38 cellular contexts compared by ENCODE assay signal in the genomic region with DNA sequence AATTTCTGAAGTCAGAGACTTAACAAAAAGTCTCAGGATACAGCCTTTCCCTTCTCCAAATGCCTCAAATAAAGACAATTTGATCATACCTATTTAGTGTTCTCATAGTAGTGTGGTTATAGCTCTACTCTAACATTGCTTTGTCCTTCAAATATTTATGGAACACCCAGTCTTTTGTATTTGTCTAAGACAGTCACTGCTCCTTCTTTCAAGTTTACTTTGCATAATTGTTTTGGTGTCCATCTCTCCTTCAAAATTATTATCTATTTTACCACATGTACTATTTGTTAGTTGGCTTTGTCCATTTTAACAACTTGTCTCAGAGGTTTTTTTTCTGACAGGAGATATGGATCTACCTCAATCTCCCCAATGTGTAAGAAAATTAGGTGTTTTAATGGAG.
"Had no signal": no experiment of that assay in that cellular context is flagged by ENCODE, and none has a peak within 500 bp of the region (broad histone marks: within the 10 kb centered on the region; RNA-seq: fewer than 3 reads in every experiment).

No MANE protein-coding gene starts in this region.

- H3K4me3 Mint-ChIP-seq: activated naive CD4-positive, alpha-beta T cell treated with anti-CD3 and anti-CD28 coated beads for 36 hours; activated naive CD4-positive, alpha-beta T cell treated with anti-CD3 and anti-CD28 coated beads, Interleukin-2, amount 10 ng/mL, durations not matched to agents 7 days and 5 days; activated naive CD4-positive, alpha-beta T cell treated with anti-CD3 and anti-CD28 coated beads, Interleukin-2, amount 50 U/mL, for 24 hours; activated naive CD8-positive, alpha-beta T cell; activated naive CD8-positive, alpha-beta T cell treated with anti-CD3 and anti-CD28 coated beads for 36 hours; activated naive CD8-positive, alpha-beta T cell treated with anti-CD3 and anti-CD28 coated beads, Interleukin-2, amount 10 ng/mL, durations not matched to agents 7 days and 5 days; activated naive CD8-positive, alpha-beta T cell treated with anti-CD3 and anti-CD28 coated beads, Interleukin-2, amount 50 U/mL, for 24 hours; activated T-cell treated with anti-CD3 and anti-CD28 coated beads, Interleukin-2, amount 50 U/mL, for 24 hours; activated T-cell treated with anti-CD3 and anti-CD28 coated beads, Interleukin-2, amount 50 U/mL, for 4 hours; activated T-cell treated with anti-CD3 and anti-CD28 coated beads, Interleukin-2, amount 50 U/mL, for 72 hours; activated T-helper 1 cell treated with anti-CD3 and anti-CD28 coated beads, Interleukin-12 subunit alpha, Interleukin-12 subunit beta, Interleukin-2, Interleukin-4 antibody, amounts not matched to agents 30 ng/mL and 10 ng/mL and 1 ng/mL, durations not matched to agents 14 hours and 24 hours and 36 hours; activated T-helper 17 cell treated with anti-CD3 and anti-CD28 coated beads, Interleukin-2, amount 50 U/mL, for 72 hours; brain; central memory CD8-positive, alpha-beta T cell had no signal

- H3K4me1 Mint-ChIP-seq: activated naive CD4-positive, alpha-beta T cell treated with anti-CD3 and anti-CD28 coated beads, Interleukin-2, amount 10 ng/mL, durations not matched to agents 7 days and 5 days; activated naive CD4-positive, alpha-beta T cell treated with anti-CD3 and anti-CD28 coated beads, Interleukin-2, amount 50 U/mL, for 24 hours; activated naive CD8-positive, alpha-beta T cell treated with anti-CD3 and anti-CD28 coated beads for 36 hours; activated naive CD8-positive, alpha-beta T cell treated with anti-CD3 and anti-CD28 coated beads, Interleukin-2, amount 10 ng/mL, durations not matched to agents 7 days and 5 days; activated naive CD8-positive, alpha-beta T cell treated with anti-CD3 and anti-CD28 coated beads, Interleukin-2, amount 50 U/mL, for 24 hours; activated T-helper 17 cell treated with anti-CD3 and anti-CD28 coated beads, Interleukin-2, amount 50 U/mL, for 72 hours; brain; central memory CD8-positive, alpha-beta T cell had no signal

- H3K4me3 ChIP-seq: adrenal gland, ascending aorta, body of pancreas, breast epithelium, cardiac muscle cell had no signal

- H3K9me3 Mint-ChIP-seq: activated naive CD4-positive, alpha-beta T cell treated with anti-CD3 and anti-CD28 coated beads for 36 hours; activated naive CD4-positive, alpha-beta T cell treated with anti-CD3 and anti-CD28 coated beads, Interleukin-2, amount 10 ng/mL, durations not matched to agents 7 days and 5 days; activated naive CD4-positive, alpha-beta T cell treated with anti-CD3 and anti-CD28 coated beads, Interleukin-2, amount 50 U/mL, for 24 hours; activated naive CD4-positive, alpha-beta T cell treated with anti-CD3 and anti-CD28 coated beads, Interleukin-2, amount 50 U/mL, for 72 hours; activated naive CD8-positive, alpha-beta T cell treated with anti-CD3 and anti-CD28 coated beads for 36 hours; activated naive CD8-positive, alpha-beta T cell treated with anti-CD3 and anti-CD28 coated beads, Interleukin-2, amount 10 ng/mL, durations not matched to agents 7 days and 5 days; activated naive CD8-positive, alpha-beta T cell treated with anti-CD3 and anti-CD28 coated beads, Interleukin-2, amount 50 U/mL, for 24 hours; activated T-cell treated with anti-CD3 and anti-CD28 coated beads, Interleukin-2, amount 50 U/mL, for 24 hours; activated T-cell treated with anti-CD3 and anti-CD28 coated beads, Interleukin-2, amount 50 U/mL, for 4 hours; activated T-cell treated with anti-CD3 and anti-CD28 coated beads, Interleukin-2, amount 50 U/mL, for 72 hours; activated T-helper 1 cell treated with anti-CD3 and anti-CD28 coated beads, Interleukin-12 subunit alpha, Interleukin-12 subunit beta, Interleukin-2, Interleukin-4 antibody, amounts not matched to agents 30 ng/mL and 10 ng/mL and 1 ng/mL, durations not matched to agents 14 hours and 24 hours and 36 hours; activated T-helper 17 cell treated with anti-CD3 and anti-CD28 coated beads, Interleukin-2, amount 50 U/mL, for 72 hours; activated T-helper 2 cell treated with anti-CD3 and anti-CD28 coated beads, Interferon-gamma antibody, Interleukin-2, Interleukin-4, amounts not matched to agents 10 μg/mL and 5 μg/mL and 100 μg/mL, durations not matched to agents 14 hours and 24 hours and 36 hours; brain had no signal

- H3K36me3 Mint-ChIP-seq: activated naive CD4-positive, alpha-beta T cell treated with anti-CD3 and anti-CD28 coated beads, Interleukin-2, amount 10 ng/mL, durations not matched to agents 7 days and 5 days; activated naive CD4-positive, alpha-beta T cell treated with anti-CD3 and anti-CD28 coated beads, Interleukin-2, amount 50 U/mL, for 24 hours; activated naive CD4-positive, alpha-beta T cell treated with anti-CD3 and anti-CD28 coated beads, Interleukin-2, amount 50 U/mL, for 72 hours; activated naive CD8-positive, alpha-beta T cell; activated naive CD8-positive, alpha-beta T cell treated with anti-CD3 and anti-CD28 coated beads for 36 hours; activated naive CD8-positive, alpha-beta T cell treated with anti-CD3 and anti-CD28 coated beads, Interleukin-2, amount 10 ng/mL, durations not matched to agents 7 days and 5 days; brain had no signal

- DNase-seq: activated effector memory CD4-positive, alpha-beta T cell treated with anti-CD3 and anti-CD28 coated beads, Interleukin-2, amount 50 U/mL, for 16 hours; activated effector memory CD4-positive, alpha-beta T cell treated with Interleukin-2 at 50 U/mL for 16 hours; activated gamma-delta T cell; activated gamma-delta T cell treated with Interleukin-2 at 50 U/mL for 16 hours; activated naive CD4-positive, alpha-beta T cell; activated naive CD4-positive, alpha-beta T cell treated with anti-CD3 and anti-CD28 coated beads for 36 hours; activated naive CD4-positive, alpha-beta T cell treated with anti-CD3 and anti-CD28 coated beads, Interleukin-2, amount 10 ng/mL, durations not matched to agents 7 days and 5 days; activated naive CD4-positive, alpha-beta T cell treated with anti-CD3 and anti-CD28 coated beads, Interleukin-2, amount 50 U/mL, for 16 hours; activated naive CD4-positive, alpha-beta T cell treated with Interleukin-2 at 50 U/mL for 16 hours; activated naive CD8-positive, alpha-beta T cell treated with anti-CD3 and anti-CD28 coated beads for 36 hours; activated naive CD8-positive, alpha-beta T cell treated with anti-CD3 and anti-CD28 coated beads, Interleukin-2, amount 10 ng/mL, durations not matched to agents 7 days and 5 days; activated naive CD8-positive, alpha-beta T cell treated with anti-CD3 and anti-CD28 coated beads, Interleukin-2, amount 50 U/mL, for 24 hours; activated T-cell treated with anti-CD3 and anti-CD28 coated beads, Interleukin-2, amount 50 U/mL, for 1 hour; activated T-cell treated with anti-CD3 and anti-CD28 coated beads, Interleukin-2, amount 50 U/mL, for 24 hours; activated T-cell treated with anti-CD3 and anti-CD28 coated beads, Interleukin-2, amount 50 U/mL, for 4 hours; activated T-cell treated with anti-CD3 and anti-CD28 coated beads, Interleukin-2, amount 50 U/mL, for 48 hours; activated T-cell treated with anti-CD3 and anti-CD28 coated beads, Interleukin-2, amount 50 U/mL, for 72 hours; adrenal gland; amniotic stem cell; amygdala; anterior cingulate cortex; aorta; body of pancreas; brain microvascular endothelial cell; caudate nucleus; central memory CD4-positive, alpha-beta T cell; cerebellar nuclear complex had no signal

- H3K27me3 Mint-ChIP-seq: activated naive CD4-positive, alpha-beta T cell treated with anti-CD3 and anti-CD28 coated beads, Interleukin-2, amount 10 ng/mL, durations not matched to agents 7 days and 5 days; activated naive CD4-positive, alpha-beta T cell treated with anti-CD3 and anti-CD28 coated beads, Interleukin-2, amount 50 U/mL, for 24 hours; activated naive CD8-positive, alpha-beta T cell treated with anti-CD3 and anti-CD28 coated beads for 36 hours; activated naive CD8-positive, alpha-beta T cell treated with anti-CD3 and anti-CD28 coated beads, Interleukin-2, amount 10 ng/mL, durations not matched to agents 7 days and 5 days; brain; central memory CD8-positive, alpha-beta T cell had no signal

- ATAC-seq: activated naive CD4-positive, alpha-beta T cell treated with anti-CD3 and anti-CD28 coated beads, Interleukin-2, amount 50 U/mL, for 72 hours; activated naive CD8-positive, alpha-beta T cell treated with anti-CD3 and anti-CD28 coated beads, Interleukin-2, amount 50 U/mL, for 24 hours; activated T-cell treated with anti-CD3 and anti-CD28 coated beads, Interleukin-2, amount 50 U/mL, for 4 hours; activated T-cell treated with anti-CD3 and anti-CD28 coated beads, Interleukin-2, amount 50 U/mL, for 72 hours; activated T-helper 17 cell treated with anti-CD3 and anti-CD28 coated beads, Interleukin-2, amount 50 U/mL, for 72 hours; body of pancreas had no signal

- H3K27ac Mint-ChIP-seq: activated naive CD4-positive, alpha-beta T cell treated with anti-CD3 and anti-CD28 coated beads for 36 hours; activated naive CD4-positive, alpha-beta T cell treated with anti-CD3 and anti-CD28 coated beads, Interleukin-2, amount 10 ng/mL, durations not matched to agents 7 days and 5 days; activated naive CD4-positive, alpha-beta T cell treated with anti-CD3 and anti-CD28 coated beads, Interleukin-2, amount 50 U/mL, for 24 hours; activated naive CD4-positive, alpha-beta T cell treated with anti-CD3 and anti-CD28 coated beads, Interleukin-2, amount 50 U/mL, for 72 hours; activated naive CD8-positive, alpha-beta T cell; activated naive CD8-positive, alpha-beta T cell treated with anti-CD3 and anti-CD28 coated beads for 36 hours; activated naive CD8-positive, alpha-beta T cell treated with anti-CD3 and anti-CD28 coated beads, Interleukin-2, amount 10 ng/mL, durations not matched to agents 7 days and 5 days; activated naive CD8-positive, alpha-beta T cell treated with anti-CD3 and anti-CD28 coated beads, Interleukin-2, amount 50 U/mL, for 24 hours; activated T-cell treated with anti-CD3 and anti-CD28 coated beads, Interleukin-2, amount 50 U/mL, for 24 hours; activated T-cell treated with anti-CD3 and anti-CD28 coated beads, Interleukin-2, amount 50 U/mL, for 72 hours; activated T-helper 1 cell treated with anti-CD3 and anti-CD28 coated beads, Interleukin-12 subunit alpha, Interleukin-12 subunit beta, Interleukin-2, Interleukin-4 antibody, amounts not matched to agents 30 ng/mL and 10 ng/mL and 1 ng/mL, durations not matched to agents 14 hours and 24 hours and 36 hours; activated T-helper 17 cell treated with anti-CD3 and anti-CD28 coated beads, Interleukin-2, amount 50 U/mL, for 72 hours; activated T-helper 2 cell treated with anti-CD3 and anti-CD28 coated beads, Interferon-gamma antibody, Interleukin-2, Interleukin-4, amounts not matched to agents 10 μg/mL and 5 μg/mL and 100 μg/mL, durations not matched to agents 14 hours and 24 hours and 36 hours; brain had no signal
